1 cellular context compared by ENCODE assay signal in genomic region chr2:42100696-42101585, GRCh38.
TF ChIP-seq lines count a peak whose summit lies in the region.

No MANE protein-coding gene starts in this region.

TF ChIP-seq in WTC11, 78 proteins besides CTCF, POLR2A, EP300 and RAD21 (continued from another document):
- TF ChIP-seq TCF7 (CRISPR knock-in tag; IDR thresholded peaks at IDR 0.05; ENCODE audit: low read depth) (0 out of 2 replicates have a peak, but pooled peaks have one; percentile 46), CBFB (CRISPR knock-in tag; IDR thresholded peaks at IDR 0.05; ENCODE audit: low read depth) (no peak), NR3C1 (CRISPR knock-in tag; conservative IDR thresholded peaks at IDR 0.05; ENCODE audit: low read depth) (no peak), HMGXB4 (CRISPR knock-in tag; IDR thresholded peaks at IDR 0.05) (no peak), ZNF671 (CRISPR knock-in tag; IDR thresholded peaks at IDR 0.05) (no peak), ATF6 (CRISPR knock-in tag; IDR thresholded peaks at IDR 0.05) (no peak), ZSCAN18 (CRISPR knock-in tag; IDR thresholded peaks at IDR 0.05) (no peak), USF2 (CRISPR knock-in tag; IDR thresholded peaks at IDR 0.05) (no peak), JAZF1 (CRISPR knock-in tag; IDR thresholded peaks at IDR 0.05) (no peak), RELA (CRISPR knock-in tag; IDR thresholded peaks at IDR 0.05; ENCODE audit: borderline replicate concordance) (no peak), NR1H2 (CRISPR knock-in tag; IDR thresholded peaks at IDR 0.05) (no peak), SP1 (CRISPR knock-in tag; conservative IDR thresholded peaks at IDR 0.05) (peak; percentile 56; the same call in 1 of the 2 replicates), IRF2 (CRISPR knock-in tag; IDR thresholded peaks at IDR 0.05; ENCODE audit: borderline replicate concordance, low read depth) (no peak), NFATC4 (CRISPR knock-in tag; IDR thresholded peaks at IDR 0.05) (no peak), CREB1 (CRISPR knock-in tag; IDR thresholded peaks at IDR 0.05) (no peak)
